8 cellular contexts compared by ENCODE assay signal in genomic region chr15:93087825-93088199, GRCh38. TPM values are rescaled to one million over a fixed set of nuclear protein-coding genes. Genes with fewer than 3 reads are reported as not detected.
DNase-seq lines count a peak whose midpoint lies in the region; ATAC-seq, FAIRE-seq and TF ChIP-seq lines count a peak whose summit lies in the region.

No MANE protein-coding gene starts in this region.

- H2BK20ac ChIP-seq in H1 (ENCODE audit: low read length), result no peak overlapping the region; the same call in 1 of the 2 replicates

- peaks cover 0 to 18% of the 10 kb centered on the region in 2 experiments; a peak in 2 of 4 replicates for H3K79me2 ChIP-seq in H1 (ENCODE audit: control insufficient read depth in 1 of 2, insufficient read depth in 2 of 2, low read length in 2 of 2)

- H4K5ac ChIP-seq in H1 (ENCODE audit: insufficient read length, low read depth, low read length), result no peak overlapping the region

- H3K36me3 ChIP-seq in H1 (ENCODE audit: control insufficient read depth in 2 of 4, insufficient read depth in 4 of 4, low read length in 3 of 4), result no peaks in the 10 kb centered on the region

- POLR2A ChIA-PET in activated CD8-positive, alpha-beta T cell treated with anti-CD3 and anti-CD28 coated beads for 36 hours (lab: Charles Lee), result interaction anchor here (0.8 to 1.5 kb wide), 2 partner anchors 12 to 59 kb away, joined by 3 to 4 read pairs; no protein-coding TSS in a partner anchor
- POLR2A ChIA-PET in H1 (lab: Charles Lee; ENCODE audit: partially characterized antibody), result interaction anchor here (0.9 to 1.5 kb wide), 3 partner anchors 16 to 243 kb away, joined by 4 to 6 read pairs (median 6); no protein-coding TSS in a partner anchor

- H3K23me2 ChIP-seq in H1 (ENCODE audit: low read depth, low read length), result peaks cover 19% of the 10 kb centered on the region; the same call in 1 of the 2 replicates

- H3K27ac Mint-ChIP-seq in activated CD8-positive, alpha-beta T cell treated with anti-CD3 and anti-CD28 coated beads for 36 hours, result no peak overlapping the region
- H3K27ac Mint-ChIP-seq in memory B cell, result no peak overlapping the region

- DNase-seq in GM12865 (ENCODE audit: low read depth) (peak; percentile 63), NCI-H345 (lab: John Stamatoyannopoulos, UW) (peak; percentile 77), H1 (ENCODE audit: low read depth in 1 of 2, low spot score in 2 of 2) (peak; percentile 61 to 84), memory B cell (ENCODE audit: low spot score in 2 of 2) (peak in 1 of 2 donors; percentile 18)
- DNase-seq in activated CD8-positive, alpha-beta T cell treated with anti-CD3 and anti-CD28 coated beads for 36 hours, result peak; percentile 82
- peak; percentile 48 for DNase-seq in stimulated activated CD8-positive, alpha-beta memory T cell treated with anti-CD3 and anti-CD28 coated beads, Interleukin-15, amount 100 ng/mL, for 1 hour (ENCODE audit: low read depth)

- no peak for TF ChIP-seq EP300 in H1 (IDR thresholded peaks at IDR 0.05; ENCODE audit: borderline replicate concordance in 1 of 2, low read depth in 2 of 2, low read length in 2 of 2)

- WGBS in H1 (ENCODE audit: extremely low coverage in 1 of 2, insufficient coverage in 1 of 2, insufficient read length in 1 of 2, insufficient replicate concordance in 2 of 2, low coverage in 1 of 2, low lambda C conversion rate in 2 of 2, missing lambda C conversion rate in 1 of 2), 2 experiments, result 7% methylated on average over 14 of the region's 14 CpGs; no CpG with 5 or more reads in 1 of the 2 experiments

- H3K9me3 Mint-ChIP-seq in activated CD8-positive, alpha-beta T cell treated with anti-CD3 and anti-CD28 coated beads for 36 hours, result no peaks in the 10 kb centered on the region
- H3K9me3 Mint-ChIP-seq in memory B cell, result no peaks in the 10 kb centered on the region

- 0 out of 2 replicates have a peak, but pooled peaks cover 2% of the 10 kb centered on the region for H3K79me1 ChIP-seq in H1 (ENCODE audit: low read depth, low read length)

- no peak overlapping the region for H3K14ac ChIP-seq in H1 (ENCODE audit: insufficient read length)

- H4K8ac ChIP-seq in H1 (ENCODE audit: extremely low read depth, insufficient read depth, low read length), result no peak overlapping the region

- H3K4me3 Mint-ChIP-seq in activated CD8-positive, alpha-beta T cell treated with anti-CD3 and anti-CD28 coated beads for 36 hours, result peak overlapping the region; percentile 68
- peak overlapping the region; percentile 72 for H3K4me3 Mint-ChIP-seq in memory B cell

- ATAC-seq in HG02970 (IDR thresholded peaks at IDR 0.05; ENCODE audit: low FRiP score, unreplicated experiment), result peak; percentile 34
- peak; percentile 81 for ATAC-seq in activated CD8-positive, alpha-beta T cell treated with anti-CD3 and anti-CD28 coated beads for 36 hours
- peak; percentile 41 for ATAC-seq in memory B cell (ENCODE audit: low read depth)
- no peak for ATAC-seq in HG03571 (IDR thresholded peaks at IDR 0.05; ENCODE audit: unreplicated experiment)

- peak overlapping the region; percentile 81 to 90 for H3K4me2 ChIP-seq in H1 (ENCODE audit: insufficient read depth in 1 of 2, low read depth in 2 of 2, low read length in 2 of 2)

- TF ChIP-seq CTCF in GM12865 (IDR thresholded peaks at IDR 0.05; ENCODE audit: insufficient read depth, low read depth, low read length, missing control alignments) (peak; percentile 74), H1 (IDR thresholded peaks at IDR 0.05; ENCODE audit: control extremely low read depth in 1 of 3, insufficient read depth in 1 of 3, low read depth in 1 of 3, low read length in 3 of 3) (peak; percentile 72 to 90 (median 87))
- peak; percentile 96 for TF ChIP-seq CTCF in activated CD8-positive, alpha-beta T cell treated with anti-CD3 and anti-CD28 coated beads for 36 hours (IDR thresholded peaks at IDR 0.05)

- no peak overlapping the region for H3K23ac ChIP-seq in H1 (ENCODE audit: insufficient read length)

- peak overlapping the region in 1 of 4 experiments; percentile 10; a peak in 2 of 7 replicates for H3K9ac ChIP-seq in H1 (replicated peaks in 1 of 4; ENCODE audit: extremely low read depth in 1 of 4, low read depth in 3 of 4, low read length in 3 of 4)

- H3K27me3 Mint-ChIP-seq in activated CD8-positive, alpha-beta T cell treated with anti-CD3 and anti-CD28 coated beads for 36 hours, result peaks cover 54% of the 10 kb centered on the region
- peaks cover 29% of the 10 kb centered on the region for H3K27me3 Mint-ChIP-seq in memory B cell

- peaks cover 11% of the 10 kb centered on the region for H3K4me1 Mint-ChIP-seq in activated CD8-positive, alpha-beta T cell treated with anti-CD3 and anti-CD28 coated beads for 36 hours (ENCODE audit: low read depth)
- H3K4me1 Mint-ChIP-seq in memory B cell, result peaks cover 10% of the 10 kb centered on the region

- H3K56ac ChIP-seq in H1 (replicated peaks; ENCODE audit: insufficient read length, low read depth, low read length), result no peak overlapping the region

- no peak overlapping the region; the same call in 1 of the 2 replicates for H2AFZ ChIP-seq in H1 (ENCODE audit: low read length)

- H2AK5ac ChIP-seq in H1 (ENCODE audit: low read depth, low read length), result no peak overlapping the region

- no peak overlapping the region for H2BK5ac ChIP-seq in H1 (ENCODE audit: low read depth, low read length)

- H4K20me1 ChIP-seq in H1 (replicated peaks in 1 of 2; ENCODE audit: control insufficient read depth in 1 of 2, insufficient read depth in 2 of 2, low read length in 2 of 2), result peaks cover 0 to 4% of the 10 kb centered on the region in 2 experiments

- no peak overlapping the region for H2BK120ac ChIP-seq in H1 (replicated peaks; ENCODE audit: low read depth, low read length)

- CTCF ChIA-PET in activated CD8-positive, alpha-beta T cell treated with anti-CD3 and anti-CD28 coated beads for 36 hours (lab: Charles Lee), result interaction anchor here (0.7 to 2.6 kb wide), 40 partner anchors 9 to 1032 kb away, joined by 3 to 26 read pairs (median 4); no protein-coding TSS in a partner anchor
- CTCF ChIA-PET in H1 (lab: Charles Lee; ENCODE audit: partially characterized antibody), result interaction anchor here (0.7 to 3.6 kb wide), 75 partner anchors 9 to 1032 kb away, joined by 3 to 41 read pairs (median 4); no protein-coding TSS in a partner anchor

- H3K36me3 Mint-ChIP-seq in activated CD8-positive, alpha-beta T cell treated with anti-CD3 and anti-CD28 coated beads for 36 hours (ENCODE audit: low read depth), result no peaks in the 10 kb centered on the region
- H3K36me3 Mint-ChIP-seq in memory B cell, result no peaks in the 10 kb centered on the region

- H3K18ac ChIP-seq in H1 (ENCODE audit: extremely low read depth, low read length), result peak overlapping the region; percentile 11; the same call in 1 of the 2 replicates

- TF ChIP-seq RAD21 in H1 (IDR thresholded peaks at IDR 0.05 in 1 of 2, conservative IDR thresholded peaks at IDR 0.05 in 1 of 2; ENCODE audit: low read depth in 2 of 2, low read length in 2 of 2), result peak; percentile 90 to 93

- no peak overlapping the region for H2BK15ac ChIP-seq in H1 (ENCODE audit: low read length)

- H3K4me3 ChIP-seq in GM12865 (ENCODE audit: low read depth, low read length) (no peak overlapping the region), H1 (ENCODE audit: extremely low read depth in 1 of 4, insufficient read depth in 2 of 4, low read depth in 3 of 4, low read length in 4 of 4) (peak overlapping the region; percentile 54 to 75 (median 63))

- TF ChIP-seq POLR2A in H1 (IDR thresholded peaks at IDR 0.05; ENCODE audit: control extremely low read depth in 1 of 2, low read depth in 2 of 2, low read length in 2 of 2), result no peak

- no peak overlapping the region for H4K91ac ChIP-seq in H1 (replicated peaks; ENCODE audit: insufficient read length, low read length)

- peaks cover 11 to 42% (median 37%) of the 10 kb centered on the region in 4 experiments for H3K27me3 ChIP-seq in H1 (replicated peaks in 1 of 4; ENCODE audit: control insufficient read depth in 3 of 4, extremely low read depth in 1 of 4, insufficient read depth in 3 of 4, low read length in 3 of 4)

- H3K9me3 ChIP-seq in H1 (ENCODE audit: insufficient read depth in 2 of 2, low read depth in 1 of 2, low read length in 1 of 2), result no peaks in the 10 kb centered on the region

- no peak overlapping the region for H3K27ac ChIP-seq in H1 (ENCODE audit: low read depth, low read length)

- FAIRE-seq in H1 (lab: Jason Lieb, UNC), result peak; percentile 86

- intact Hi-C loops in activated CD8-positive, alpha-beta T cell treated with anti-CD3 and anti-CD28 coated beads for 36 hours (cut with micrococcal nuclease), result no loop called here

- H3K4me1 ChIP-seq in H1 (replicated peaks in 1 of 4; ENCODE audit: control insufficient read depth in 3 of 4, insufficient read depth in 4 of 4, low read length in 3 of 4), result peaks cover 0 to 12% (median 1%) of the 10 kb centered on the region in 4 experiments; a peak in 6 of 7 replicates

- H2BK12ac ChIP-seq in H1 (ENCODE audit: low read depth, low read length), result no peak overlapping the region

- peak overlapping the region; percentile 38 for H3K4ac ChIP-seq in H1 (replicated peaks; ENCODE audit: insufficient read length, low read depth, low read length)

TF ChIP-seq in H1, 55 proteins besides CTCF, POLR2A, EP300 and RAD21 (continues in another document):
- TF ChIP-seq JUN (IDR thresholded peaks at IDR 0.05; ENCODE audit: low read depth, low read length) (no peak), TAF1 (IDR thresholded peaks at IDR 0.05; ENCODE audit: low read depth, low read length) (0 out of 2 replicates have a peak, but pooled peaks have one; percentile 3), CBX8 (IDR thresholded peaks at IDR 0.05; ENCODE audit: borderline replicate concordance, low read depth, low read length) (no peak), CEBPB (IDR thresholded peaks at IDR 0.05; ENCODE audit: low read depth, low read length) (no peak), EZH2 (IDR thresholded peaks at IDR 0.05; ENCODE audit: low read depth, low read length, severe bottlenecking) (no peak), MAX (IDR thresholded peaks at IDR 0.05) (peak; percentile 90), TEAD4 (IDR thresholded peaks at IDR 0.05; ENCODE audit: low read depth, low read length) (peak; percentile 46; the same call in 1 of the 2 replicates)

RNA-seq across cellular contexts. Expression of gene RGMA, which starts 1.2 kb away (rescaled TPM):
- not detected for total RNA-seq in activated CD8-positive, alpha-beta T cell treated with anti-CD3 and anti-CD28 coated beads for 36 hours
- 39.8 and 41.8 TPM in 2 replicates for total RNA-seq in H1 (2021; fragmentation: NEBNext Ultra II Directional; extraction: Animal tissue kit (Norgen Biotek cat#: 25700))
- polyA plus RNA-seq in H1 (2011; rRNA removed), result 19.9 and 49.3 TPM in 2 replicates
- 22.2 TPM for polyA plus RNA-seq in H1 (2011; cell fraction: cytosol; rRNA removed)
- polyA plus RNA-seq in H1 (2011; cell fraction: nucleus; rRNA removed), result 36.3 TPM
- polyA plus RNA-seq in H1 (2012, experiment 1 of 2), result 29.1 to 45.4 TPM (median 42.0 TPM) in 4 replicates
- polyA plus RNA-seq in H1 (2012, experiment 2 of 2), result 30.6 TPM
- polyA plus RNA-seq in H1 (2013, experiment 1 of 2), result 21.1 TPM
- 23.0 TPM for polyA plus RNA-seq in H1 (2013, experiment 2 of 2)
- 10.0 and 13.8 TPM in 2 replicates for polyA minus RNA-seq in H1 (2011; rRNA and poly(A)+ RNA removed)
- 25.5 TPM for polyA minus RNA-seq in H1 (2011; cell fraction: cytosol; rRNA and poly(A)+ RNA removed)
- 27.8 TPM for polyA minus RNA-seq in H1 (2011; cell fraction: nucleus; rRNA and poly(A)+ RNA removed)

Comparison
In these comparisons a context has a peak if more than half of its experiments do, and no peak if none do; other contexts are left out.
1. RNA of gene RGMA, which starts 1.2 kb away (total RNA-seq): 39.8 to 41.8 TPM in H1; not detected in activated CD8-positive, alpha-beta T cell treated with anti-CD3 and anti-CD28 coated beads for 36 hours; every median in the first group is over 10 times any median in the second.
2. Peak in every context shown above with its lines, with median percentiles within 50 percentile points of each other: CTCF ChIP-seq.